8 cellular contexts compared by ENCODE assay signal in genomic region chr2:84516234-84516986, GRCh38. TPM values are rescaled to one million over a fixed set of nuclear protein-coding genes. Genes with fewer than 3 reads are reported as not detected.
DNase-seq lines count a peak whose midpoint lies in the region; ATAC-seq and FAIRE-seq lines count a peak whose summit lies in the region.

TSS of gene DNAH6 (plus strand) at chr2:84516498. CDS start at chr2:84517827, 1,329 bp downstream.

- DNase-seq in GM18507 (ENCODE audit: extremely low spot score, insufficient read length, low read depth), result peak; percentile 7
- DNase-seq in NCI-H2081 treated with DMSO at 0.1 percent for 48 hours (lab: John Stamatoyannopoulos, UW), result peak; percentile 56
- DNase-seq in activated CD4-positive, CD25-positive, alpha-beta regulatory T cell (lab: John Stamatoyannopoulos, UW), result peak; percentile 46 to 68 (median 62)
- DNase-seq in caudate nucleus (lab: John Stamatoyannopoulos, UW), result peak; percentile 46 to 98 (median 87)
- peak; percentile 96 for DNase-seq in iPS-NIHi11 (ENCODE audit: low spot score)
- no peak for DNase-seq in HuH-7 (ENCODE audit: low spot score)

- peak within 1 kb of the TSS; percentile 24 to 55 (median 47) for H3K9ac ChIP-seq in skeletal muscle tissue (ENCODE audit: low read depth in 1 of 3, low read length in 3 of 3)

- ATAC-seq in HG02970 (IDR thresholded peaks at IDR 0.05; ENCODE audit: low FRiP score, unreplicated experiment), result peak; percentile 99

- H3K4me1 ChIP-seq in skeletal muscle tissue (ENCODE audit: control insufficient read depth in 3 of 3, insufficient read depth in 3 of 3, low read length in 3 of 3), result peaks cover 0 to 7% (median 0%) of the 10 kb centered on the region in 3 donors

- FAIRE-seq in GM18507 (lab: Jason Lieb, UNC), result peak; percentile 75

- peak within 1 kb of the TSS; percentile 64 to 78 (median 72) for H3K4me3 ChIP-seq in skeletal muscle tissue (ENCODE audit: low read length in 3 of 3)

- no peaks in the 10 kb centered on the region for H3K9me3 ChIP-seq in skeletal muscle tissue (ENCODE audit: control insufficient read depth in 3 of 3, low read length in 3 of 3)

- H3K36me3 ChIP-seq in skeletal muscle tissue (ENCODE audit: control insufficient read depth in 3 of 3, insufficient read depth in 3 of 3, low read length in 3 of 3), result no peaks in the 10 kb centered on the region

- peak within 1 kb of the TSS; percentile 49 for H3K27ac ChIP-seq in caudate nucleus (ENCODE audit: low read depth, low read length)
- H3K27ac ChIP-seq in skeletal muscle tissue (ENCODE audit: low read depth, low read length), result no peak within 1 kb of the TSS

- no peaks in the 10 kb centered on the region for H3K27me3 ChIP-seq in skeletal muscle tissue (ENCODE audit: control insufficient read depth in 3 of 3, insufficient read depth in 3 of 3, low read length in 3 of 3)

RNA-seq across cellular contexts. Expression of gene DNAH6, which starts in this region (rescaled TPM):
- total RNA-seq in skeletal muscle tissue, result 1.0 TPM
